1 cellular context compared by ENCODE assay signal in the genomic region with DNA sequence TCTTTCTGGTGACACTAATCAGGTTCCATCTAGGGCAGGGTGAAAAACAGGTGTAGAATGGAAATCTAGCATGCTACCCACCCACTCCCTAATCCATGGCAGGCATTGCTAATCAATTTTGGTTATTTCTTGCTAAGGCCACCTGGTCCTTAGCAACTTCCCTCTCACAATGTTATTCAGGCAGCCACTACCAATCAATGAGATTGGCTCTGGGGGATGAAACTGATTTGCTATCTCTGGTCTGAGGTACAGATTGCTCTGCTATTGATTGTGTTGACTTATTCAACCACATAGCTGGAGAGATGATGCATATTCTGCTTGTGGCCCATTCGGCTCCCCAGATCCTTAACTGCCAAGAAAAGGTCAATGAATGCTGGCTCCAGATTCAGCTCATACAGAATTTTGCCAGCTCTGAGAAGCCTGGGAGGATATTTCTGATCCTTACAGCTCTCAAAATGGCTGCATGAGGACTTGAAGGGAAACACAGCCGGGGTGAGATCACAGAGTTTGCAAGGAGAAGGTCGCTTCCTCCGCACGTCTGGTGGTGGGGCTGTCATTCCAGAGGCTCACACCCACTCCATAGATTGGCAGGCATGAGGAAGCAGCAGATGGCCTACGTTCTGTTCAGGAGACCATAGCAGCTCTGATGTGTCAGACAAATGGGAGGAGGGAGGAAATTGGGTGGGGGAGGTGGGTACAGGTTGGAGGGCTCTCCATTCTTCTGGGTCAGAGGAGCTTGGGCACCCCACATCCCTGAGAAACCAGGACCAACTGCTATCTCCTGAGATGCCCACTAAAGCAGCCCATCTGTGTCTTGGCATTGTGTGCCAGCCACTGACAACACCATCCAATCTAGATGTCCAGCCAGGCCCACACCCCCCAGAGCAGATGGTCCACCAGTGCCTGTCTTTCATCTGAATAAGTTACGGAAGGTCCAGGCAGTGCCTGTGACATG.
TF ChIP-seq lines count a peak whose summit lies in the region.

No MANE protein-coding gene starts in this region.

TF ChIP-seq in GM23338, 12 proteins besides CTCF, POLR2A, EP300 and RAD21 (continued from another document):
- TF ChIP-seq, protein P1, sequence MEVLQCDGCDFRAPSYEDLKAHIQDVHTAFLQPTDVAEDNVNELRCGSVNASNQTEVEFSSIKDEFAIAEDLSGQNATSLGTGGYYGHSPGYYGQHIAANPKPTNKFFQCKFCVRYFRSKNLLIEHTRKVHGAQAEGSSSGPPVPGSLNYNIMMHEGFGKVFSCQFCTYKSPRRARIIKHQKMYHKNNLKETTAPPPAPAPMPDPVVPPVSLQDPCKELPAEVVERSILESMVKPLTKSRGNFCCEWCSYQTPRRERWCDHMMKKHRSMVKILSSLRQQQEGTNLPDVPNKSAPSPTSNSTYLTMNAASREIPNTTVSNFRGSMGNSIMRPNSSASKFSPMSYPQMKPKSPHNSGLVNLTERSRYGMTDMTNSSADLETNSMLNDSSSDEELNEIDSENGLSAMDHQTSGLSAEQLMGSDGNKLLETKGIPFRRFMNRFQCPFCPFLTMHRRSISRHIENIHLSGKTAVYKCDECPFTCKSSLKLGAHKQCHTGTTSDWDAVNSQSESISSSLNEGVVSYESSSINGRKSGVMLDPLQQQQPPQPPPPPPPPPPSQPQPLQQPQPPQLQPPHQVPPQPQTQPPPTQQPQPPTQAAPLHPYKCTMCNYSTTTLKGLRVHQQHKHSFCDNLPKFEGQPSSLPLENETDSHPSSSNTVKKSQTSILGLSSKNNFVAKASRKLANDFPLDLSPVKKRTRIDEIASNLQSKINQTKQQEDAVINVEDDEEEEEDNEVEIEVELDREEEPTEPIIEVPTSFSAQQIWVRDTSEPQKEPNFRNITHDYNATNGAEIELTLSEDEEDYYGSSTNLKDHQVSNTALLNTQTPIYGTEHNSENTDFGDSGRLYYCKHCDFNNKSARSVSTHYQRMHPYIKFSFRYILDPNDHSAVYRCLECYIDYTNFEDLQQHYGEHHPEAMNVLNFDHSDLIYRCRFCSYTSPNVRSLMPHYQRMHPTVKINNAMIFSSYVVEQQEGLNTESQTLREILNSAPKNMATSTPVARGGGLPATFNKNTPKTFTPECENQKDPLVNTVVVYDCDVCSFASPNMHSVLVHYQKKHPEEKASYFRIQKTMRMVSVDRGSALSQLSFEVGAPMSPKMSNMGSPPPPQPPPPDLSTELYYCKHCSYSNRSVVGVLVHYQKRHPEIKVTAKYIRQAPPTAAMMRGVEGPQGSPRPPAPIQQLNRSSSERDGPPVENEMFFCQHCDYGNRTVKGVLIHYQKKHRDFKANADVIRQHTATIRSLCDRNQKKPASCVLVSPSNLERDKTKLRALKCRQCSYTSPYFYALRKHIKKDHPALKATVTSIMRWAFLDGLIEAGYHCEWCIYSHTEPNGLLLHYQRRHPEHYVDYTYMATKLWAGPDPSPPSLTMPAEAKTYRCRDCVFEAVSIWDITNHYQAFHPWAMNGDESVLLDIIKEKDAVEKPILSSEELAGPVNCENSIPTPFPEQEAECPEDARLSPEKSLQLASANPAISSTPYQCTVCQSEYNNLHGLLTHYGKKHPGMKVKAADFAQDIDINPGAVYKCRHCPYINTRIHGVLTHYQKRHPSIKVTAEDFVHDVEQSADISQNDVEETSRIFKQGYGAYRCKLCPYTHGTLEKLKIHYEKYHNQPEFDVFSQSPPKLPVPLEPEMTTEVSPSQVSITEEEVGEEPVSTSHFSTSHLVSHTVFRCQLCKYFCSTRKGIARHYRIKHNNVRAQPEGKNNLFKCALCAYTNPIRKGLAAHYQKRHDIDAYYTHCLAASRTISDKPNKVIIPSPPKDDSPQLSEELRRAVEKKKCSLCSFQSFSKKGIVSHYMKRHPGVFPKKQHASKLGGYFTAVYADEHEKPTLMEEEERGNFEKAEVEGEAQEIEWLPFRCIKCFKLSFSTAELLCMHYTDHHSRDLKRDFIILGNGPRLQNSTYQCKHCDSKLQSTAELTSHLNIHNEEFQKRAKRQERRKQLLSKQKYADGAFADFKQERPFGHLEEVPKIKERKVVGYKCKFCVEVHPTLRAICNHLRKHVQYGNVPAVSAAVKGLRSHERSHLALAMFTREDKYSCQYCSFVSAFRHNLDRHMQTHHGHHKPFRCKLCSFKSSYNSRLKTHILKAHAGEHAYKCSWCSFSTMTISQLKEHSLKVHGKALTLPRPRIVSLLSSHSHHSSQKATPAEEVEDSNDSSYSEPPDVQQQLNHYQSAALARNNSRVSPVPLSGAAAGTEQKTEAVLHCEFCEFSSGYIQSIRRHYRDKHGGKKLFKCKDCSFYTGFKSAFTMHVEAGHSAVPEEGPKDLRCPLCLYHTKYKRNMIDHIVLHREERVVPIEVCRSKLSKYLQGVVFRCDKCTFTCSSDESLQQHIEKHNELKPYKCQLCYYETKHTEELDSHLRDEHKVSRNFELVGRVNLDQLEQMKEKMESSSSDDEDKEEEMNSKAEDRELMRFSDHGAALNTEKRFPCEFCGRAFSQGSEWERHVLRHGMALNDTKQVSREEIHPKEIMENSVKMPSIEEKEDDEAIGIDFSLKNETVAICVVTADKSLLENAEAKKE (CRISPR knock-in tag; IDR thresholded peaks at IDR 0.05), result no peak
- TF ChIP-seq CREB1 (CRISPR knock-in tag; IDR thresholded peaks at IDR 0.05; ENCODE audit: low read depth) (no peak), STAT1 (IDR thresholded peaks at IDR 0.05; ENCODE audit: unreplicated experiment) (no peak), EZH2 (IDR thresholded peaks at IDR 0.05; ENCODE audit: low read depth, unreplicated experiment) (no peak), NANOG (IDR thresholded peaks at IDR 0.05; ENCODE audit: borderline replicate concordance) (no peak)
